Comparison of ENCODE assay signal across 9 cellular contexts in the genomic region with DNA sequence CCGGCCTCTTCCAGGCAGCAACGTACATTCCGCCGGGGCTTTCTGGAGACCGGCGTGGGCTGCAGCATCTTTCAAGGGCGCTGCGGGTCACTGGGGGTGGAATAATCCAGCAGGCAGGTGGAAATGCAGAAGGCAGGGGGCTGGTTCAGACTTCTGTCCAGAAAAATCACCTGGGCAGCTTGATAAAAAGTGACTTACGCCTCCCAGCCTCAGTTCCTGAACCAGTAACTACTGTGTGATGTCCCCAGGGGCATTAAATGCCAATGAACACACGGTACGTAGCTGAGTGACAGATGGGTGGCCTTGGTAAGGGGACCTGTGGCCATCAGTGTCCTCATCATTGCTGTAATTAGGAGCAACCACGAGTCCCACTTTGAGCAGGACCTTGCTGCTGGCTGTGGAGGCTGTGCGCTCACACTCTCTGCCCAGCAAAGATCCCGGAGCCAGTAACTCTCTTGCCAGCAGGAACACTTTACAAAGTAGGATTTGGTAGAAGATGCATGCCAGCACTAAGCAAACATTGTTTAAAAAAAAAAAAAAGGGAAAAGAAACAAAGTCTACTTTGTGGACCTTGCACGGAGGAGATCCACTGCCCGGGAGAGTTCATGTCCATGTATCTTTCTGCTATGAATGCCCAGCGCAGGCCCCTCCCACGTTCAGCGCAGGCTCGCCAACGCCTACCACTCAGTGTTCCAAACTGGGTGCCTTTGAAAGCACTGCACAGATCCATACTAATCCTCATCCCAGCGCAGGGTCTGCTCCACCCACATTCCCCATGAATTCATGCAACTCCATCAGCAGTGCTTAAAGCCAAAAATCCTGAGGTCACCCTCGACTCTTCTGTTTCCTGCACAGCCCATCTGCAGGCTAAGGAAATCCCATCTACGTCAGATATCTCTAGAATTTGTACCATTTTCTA.
DNase-seq lines count a peak whose midpoint lies in the region; ATAC-seq and TF ChIP-seq lines count a peak whose summit lies in the region.
"Had no signal": no experiment of that assay in that cellular context is flagged by ENCODE, and none has a peak within 500 bp of the region (broad histone marks: within the 10 kb centered on the region; RNA-seq: fewer than 3 reads in every experiment).

No MANE protein-coding gene starts in this region.

- H3K27me3 ChIP-seq in vagina, result no peaks in the 10 kb centered on the region

- no peaks in the 10 kb centered on the region for H3K9me3 ChIP-seq in vagina

- peak overlapping the region; percentile 56 for H3K27ac Mint-ChIP-seq in activated naive CD4-positive, alpha-beta T cell treated with anti-CD3 and anti-CD28 coated beads, Interleukin-2, amount 50 U/mL, for 24 hours
- peak overlapping the region in 1 of 2 donors; percentile 83 for H3K27ac Mint-ChIP-seq in activated naive CD4-positive, alpha-beta T cell treated with anti-CD3 and anti-CD28 coated beads, Interleukin-2, amount 50 U/mL, for 72 hours
- H3K27ac Mint-ChIP-seq in naive thymus-derived CD8-positive, alpha-beta T cell, result peak overlapping the region; percentile 49 to 93 (median 86)

- H3K9me3 Mint-ChIP-seq in activated naive CD4-positive, alpha-beta T cell treated with anti-CD3 and anti-CD28 coated beads, Interleukin-2, amount 50 U/mL, for 24 hours, result no peaks in the 10 kb centered on the region
- H3K9me3 Mint-ChIP-seq in activated naive CD4-positive, alpha-beta T cell treated with anti-CD3 and anti-CD28 coated beads, Interleukin-2, amount 50 U/mL, for 72 hours, result no peaks in the 10 kb centered on the region
- no peaks in the 10 kb centered on the region for H3K9me3 Mint-ChIP-seq in naive thymus-derived CD8-positive, alpha-beta T cell
- H3K9me3 Mint-ChIP-seq in activated T-cell treated with anti-CD3 and anti-CD28 coated beads, Interleukin-2, amount 50 U/mL, for 4 hours, result no peaks in the 10 kb centered on the region

- peak overlapping the region; percentile 86 for H3K27ac ChIP-seq in vagina
- H3K27ac ChIP-seq: KMS-11 had no signal

- peaks cover 77% of the 10 kb centered on the region for H3K4me1 ChIP-seq in vagina

- intact Hi-C loops in vagina (cut with DNase I), result loop anchor here (10.0 kb wide), 1 partner anchor 91 kb away; no protein-coding TSS in a partner anchor

- ATAC-seq in activated naive CD4-positive, alpha-beta T cell treated with anti-CD3 and anti-CD28 coated beads, Interleukin-2, amount 50 U/mL, for 72 hours, result no peak
- no peak for ATAC-seq in naive thymus-derived CD8-positive, alpha-beta T cell
- no peak for ATAC-seq in GM21576 (IDR thresholded peaks at IDR 0.05; ENCODE audit: unreplicated experiment)
- no peak for ATAC-seq in activated T-cell treated with anti-CD3 and anti-CD28 coated beads, Interleukin-2, amount 50 U/mL, for 4 hours

- TF ChIP-seq CTCF in fibroblast of mammary gland (conservative IDR thresholded peaks at IDR 0.05; ENCODE audit: control insufficient read depth, insufficient read depth, low read depth, low read length) (no peak), vagina (IDR thresholded peaks at IDR 0.05) (no peak)

- H3K4me3 ChIP-seq in fibroblast of mammary gland (ENCODE audit: control insufficient read depth, low read depth, low read length) (no peak overlapping the region), vagina (no peak overlapping the region)

- DNase-seq in activated naive CD4-positive, alpha-beta T cell treated with anti-CD3 and anti-CD28 coated beads, Interleukin-2, amount 50 U/mL, for 72 hours (ENCODE audit: low spot score in 2 of 2), result no peak
- DNase-seq in fibroblast of mammary gland (ENCODE audit: low read depth) (peak; percentile 88), vagina (ENCODE audit: extremely low spot score in 2 of 2) (no peak), T-helper 9 cell (no peak)
- no peak for DNase-seq in naive thymus-derived CD8-positive, alpha-beta T cell
- DNase-seq in activated T-cell treated with anti-CD3 and anti-CD28 coated beads, Interleukin-2, amount 50 U/mL, for 4 hours, result no peak

- peaks cover 93% of the 10 kb centered on the region for H3K4me1 Mint-ChIP-seq in activated naive CD4-positive, alpha-beta T cell treated with anti-CD3 and anti-CD28 coated beads, Interleukin-2, amount 50 U/mL, for 24 hours
- H3K4me1 Mint-ChIP-seq in naive thymus-derived CD8-positive, alpha-beta T cell, result peaks cover 43 to 92% (median 82%) of the 10 kb centered on the region in 4 donors
- peaks cover 82% of the 10 kb centered on the region for H3K4me1 Mint-ChIP-seq in activated T-cell treated with anti-CD3 and anti-CD28 coated beads, Interleukin-2, amount 50 U/mL, for 4 hours (ENCODE audit: low read depth)

- no peaks in the 10 kb centered on the region for H3K36me3 ChIP-seq in vagina

- H3K36me3 Mint-ChIP-seq in activated naive CD4-positive, alpha-beta T cell treated with anti-CD3 and anti-CD28 coated beads, Interleukin-2, amount 50 U/mL, for 24 hours, result no peaks in the 10 kb centered on the region
- H3K36me3 Mint-ChIP-seq in activated naive CD4-positive, alpha-beta T cell treated with anti-CD3 and anti-CD28 coated beads, Interleukin-2, amount 50 U/mL, for 72 hours, result no peaks in the 10 kb centered on the region
- H3K36me3 Mint-ChIP-seq in naive thymus-derived CD8-positive, alpha-beta T cell, result no peaks in the 10 kb centered on the region
- no peaks in the 10 kb centered on the region for H3K36me3 Mint-ChIP-seq in activated T-cell treated with anti-CD3 and anti-CD28 coated beads, Interleukin-2, amount 50 U/mL, for 4 hours (ENCODE audit: insufficient read depth)

- H3K27me3 Mint-ChIP-seq in activated naive CD4-positive, alpha-beta T cell treated with anti-CD3 and anti-CD28 coated beads, Interleukin-2, amount 50 U/mL, for 24 hours, result no peaks in the 10 kb centered on the region
- H3K27me3 Mint-ChIP-seq in naive thymus-derived CD8-positive, alpha-beta T cell, result no peaks in the 10 kb centered on the region
- H3K27me3 Mint-ChIP-seq in activated T-cell treated with anti-CD3 and anti-CD28 coated beads, Interleukin-2, amount 50 U/mL, for 4 hours (ENCODE audit: low read depth), result no peaks in the 10 kb centered on the region

- POLR2A ChIA-PET in naive thymus-derived CD8-positive, alpha-beta T cell (lab: Charles Lee), result interaction anchor here (0.9 to 2.0 kb wide), 2 partner anchors 8 to 74 kb away, joined by 3 to 5 read pairs; no protein-coding TSS in a partner anchor

- no peak overlapping the region for H3K4me3 Mint-ChIP-seq in activated naive CD4-positive, alpha-beta T cell treated with anti-CD3 and anti-CD28 coated beads, Interleukin-2, amount 50 U/mL, for 24 hours
- H3K4me3 Mint-ChIP-seq in naive thymus-derived CD8-positive, alpha-beta T cell, result peak overlapping the region in 5 of 10 donors; percentile 1 to 86 (median 72)
- no peak overlapping the region for H3K4me3 Mint-ChIP-seq in activated T-cell treated with anti-CD3 and anti-CD28 coated beads, Interleukin-2, amount 50 U/mL, for 4 hours

- no peak for TF ChIP-seq POLR2A in vagina (IDR thresholded peaks at IDR 0.05)
